Comparison of ENCODE assay signal across 1 cellular context in genomic region chr16:87636741-87637140, GRCh38.
TF ChIP-seq lines count a peak whose summit lies in the region.

No MANE protein-coding gene starts in this region.

TF ChIP-seq in IMR-90, 13 proteins besides CTCF, POLR2A, EP300 and RAD21:
- TF ChIP-seq, protein P1, sequence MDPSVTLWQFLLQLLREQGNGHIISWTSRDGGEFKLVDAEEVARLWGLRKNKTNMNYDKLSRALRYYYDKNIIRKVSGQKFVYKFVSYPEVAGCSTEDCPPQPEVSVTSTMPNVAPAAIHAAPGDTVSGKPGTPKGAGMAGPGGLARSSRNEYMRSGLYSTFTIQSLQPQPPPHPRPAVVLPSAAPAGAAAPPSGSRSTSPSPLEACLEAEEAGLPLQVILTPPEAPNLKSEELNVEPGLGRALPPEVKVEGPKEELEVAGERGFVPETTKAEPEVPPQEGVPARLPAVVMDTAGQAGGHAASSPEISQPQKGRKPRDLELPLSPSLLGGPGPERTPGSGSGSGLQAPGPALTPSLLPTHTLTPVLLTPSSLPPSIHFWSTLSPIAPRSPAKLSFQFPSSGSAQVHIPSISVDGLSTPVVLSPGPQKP (IDR thresholded peaks at IDR 0.05; ENCODE audit: borderline replicate concordance, low read depth, low read length), result no peak
- no peak for TF ChIP-seq FOS (IDR thresholded peaks at IDR 0.05; ENCODE audit: low read depth, low read length)
- TF ChIP-seq NFE2L2 (IDR thresholded peaks at IDR 0.05; ENCODE audit: low read depth, low read length), result no peak
- no peak for TF ChIP-seq RFX5 (IDR thresholded peaks at IDR 0.05; ENCODE audit: low read depth, low read length)
- no peak for TF ChIP-seq RCOR1 (IDR thresholded peaks at IDR 0.05; ENCODE audit: insufficient replicate concordance, low read length)
- no peak for TF ChIP-seq BHLHE40 (IDR thresholded peaks at IDR 0.05; ENCODE audit: low read depth, low read length)
- no peak for TF ChIP-seq MXI1 (IDR thresholded peaks at IDR 0.05; ENCODE audit: borderline replicate concordance, low read depth, low read length)
- no peak for TF ChIP-seq CHD1 (IDR thresholded peaks at IDR 0.05; ENCODE audit: low read depth, low read length)
- no peak for TF ChIP-seq CEBPB (IDR thresholded peaks at IDR 0.05; ENCODE audit: low read depth, low read length)
- no peak for TF ChIP-seq MAFK (IDR thresholded peaks at IDR 0.05; ENCODE audit: low read depth, low read length)
- TF ChIP-seq SMC3 (IDR thresholded peaks at IDR 0.05; ENCODE audit: low read depth, low read length), result no peak
- TF ChIP-seq, protein P2, sequence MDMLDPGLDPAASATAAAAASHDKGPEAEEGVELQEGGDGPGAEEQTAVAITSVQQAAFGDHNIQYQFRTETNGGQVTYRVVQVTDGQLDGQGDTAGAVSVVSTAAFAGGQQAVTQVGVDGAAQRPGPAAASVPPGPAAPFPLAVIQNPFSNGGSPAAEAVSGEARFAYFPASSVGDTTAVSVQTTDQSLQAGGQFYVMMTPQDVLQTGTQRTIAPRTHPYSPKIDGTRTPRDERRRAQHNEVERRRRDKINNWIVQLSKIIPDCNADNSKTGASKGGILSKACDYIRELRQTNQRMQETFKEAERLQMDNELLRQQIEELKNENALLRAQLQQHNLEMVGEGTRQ (IDR thresholded peaks at IDR 0.05; ENCODE audit: low read depth, low read length), result no peak
- TF ChIP-seq MAZ (IDR thresholded peaks at IDR 0.05; ENCODE audit: borderline replicate concordance, low read depth, low read length), result no peak
